In the genomic region with DNA sequence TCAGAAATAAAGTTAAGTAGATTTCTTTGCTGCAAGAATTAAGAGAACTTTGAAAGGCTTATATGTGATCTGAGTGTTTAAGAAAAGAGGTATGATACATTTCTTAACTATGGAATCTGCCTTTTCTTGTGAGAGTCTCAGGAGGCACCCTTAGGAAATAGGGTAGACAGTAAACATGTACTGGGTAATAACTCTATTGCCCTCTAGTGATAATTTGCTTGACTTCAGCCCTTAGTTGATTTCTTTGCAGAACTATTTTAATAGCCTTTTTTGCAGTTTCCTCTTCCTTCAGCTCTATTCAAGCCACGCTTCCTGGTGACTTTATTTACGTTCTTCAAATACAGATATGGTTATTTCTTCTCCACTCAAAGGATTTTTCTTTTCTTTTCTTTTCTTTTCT, we compare ENCODE assay signal across 9 cellular contexts. TPM values are rescaled to one million over a fixed set of nuclear protein-coding genes. Genes with fewer than 3 reads are reported as not detected.
A peak's percentile ranks its signal among the peaks of the same experiment; 100 is the strongest.
DNase-seq lines count a peak whose midpoint lies in the region; ATAC-seq and TF ChIP-seq lines count a peak whose summit lies in the region.
"Had no signal": no experiment of that assay in that cellular context is flagged by ENCODE, and none has a peak within 500 bp of the region (broad histone marks: within the 10 kb centered on the region; RNA-seq: fewer than 3 reads in every experiment).

No MANE protein-coding gene starts in this region.

- H3K9me3 ChIP-seq in naive thymus-derived CD4-positive, alpha-beta T cell (ENCODE audit: control insufficient read depth in 2 of 3, low read length in 3 of 3), result no peaks in the 10 kb centered on the region
- no peaks in the 10 kb centered on the region for H3K9me3 ChIP-seq in transverse colon

- 11 to 19% methylated on average over 2 of the region's 2 CpGs for WGBS in transverse colon (ENCODE audit: low coverage in 1 of 2), 2 donors

- peak; percentile 82 for TF ChIP-seq CTCF in chondrocyte (IDR thresholded peaks at IDR 0.05)
- peak in 2 of 5 experiments; percentile 19 to 35 for TF ChIP-seq CTCF in transverse colon (IDR thresholded peaks at IDR 0.05)

- ATAC-seq in naive thymus-derived CD4-positive, alpha-beta T cell, result peak; percentile 46
- ATAC-seq in HG02642 (IDR thresholded peaks at IDR 0.05; ENCODE audit: poor library complexity, unreplicated experiment), result no peak

- no peaks in the 10 kb centered on the region for H3K36me3 ChIP-seq in naive thymus-derived CD4-positive, alpha-beta T cell (ENCODE audit: control insufficient read depth in 2 of 3, insufficient read depth in 3 of 3, low read length in 3 of 3)
- no peaks in the 10 kb centered on the region for H3K36me3 ChIP-seq in transverse colon

- in situ Hi-C loops in transverse colon (cut with MboI; ENCODE audit: low pct_ligation_motif_present in 1 of 4, low pct_unique_long_range_greater_than_20kb in 1 of 4, low sequenced_read_pairs in 3 of 4), result no loop called here

- intact Hi-C loops in naive thymus-derived CD4-positive, alpha-beta T cell (cut with micrococcal nuclease), result loop anchor here (1.0 kb wide), 2 partner anchors 49 to 112 kb away; a partner anchor contains a TSS
- intact Hi-C loops in transverse colon (cut with DNase I; ENCODE audit: low total_unique reads), result loop anchor here (5.0 kb wide), 1 partner anchor 48 kb away; a partner anchor contains a TSS

- no peak overlapping the region for H3K27ac ChIP-seq in naive thymus-derived CD4-positive, alpha-beta T cell (ENCODE audit: low read depth, low read length)
- H3K27ac ChIP-seq in transverse colon, result no peak overlapping the region
- H3K27ac ChIP-seq: epithelial cell of prostate had no signal

- H3K27me3 Mint-ChIP-seq in chondrocyte (ENCODE audit: low read depth), result peaks cover 11% of the 10 kb centered on the region
- peaks cover 0 to 24% (median 5%) of the 10 kb centered on the region in 5 donors for H3K27me3 Mint-ChIP-seq in naive thymus-derived CD4-positive, alpha-beta T cell

- no peak overlapping the region for H3K4me3 Mint-ChIP-seq in chondrocyte (ENCODE audit: unreplicated experiment)
- H3K4me3 Mint-ChIP-seq in naive thymus-derived CD4-positive, alpha-beta T cell, result no peak overlapping the region

- DNase-seq in GM03348 (ENCODE audit: low spot score) (peak; percentile 85), NCI-H146 (lab: John Stamatoyannopoulos, UW) (peak; percentile 47), chondrocyte (ENCODE audit: low spot score) (no peak), NCI-H82 treated with DMSO at 0.1 percent for 48 hours (lab: John Stamatoyannopoulos, UW; ENCODE audit: unreplicated experiment) (no peak), transverse colon (no peak)
- DNase-seq in naive thymus-derived CD4-positive, alpha-beta T cell, result no peak
- no peak for DNase-seq in effector CD4-positive, alpha-beta T cell

- no peaks in the 10 kb centered on the region for H3K27me3 ChIP-seq in naive thymus-derived CD4-positive, alpha-beta T cell (ENCODE audit: control insufficient read depth in 2 of 2, insufficient read depth in 2 of 2, low read length in 2 of 2)
- no peaks in the 10 kb centered on the region for H3K27me3 ChIP-seq in transverse colon

- peaks cover 6% of the 10 kb centered on the region for H3K4me1 Mint-ChIP-seq in chondrocyte (ENCODE audit: low read depth)
- H3K4me1 Mint-ChIP-seq in naive thymus-derived CD4-positive, alpha-beta T cell, result peaks cover 0 to 2% (median 0%) of the 10 kb centered on the region in 7 donors

- no peak for TF ChIP-seq POLR2A in transverse colon (IDR thresholded peaks at IDR 0.05)

- H3K9me3 Mint-ChIP-seq in chondrocyte (ENCODE audit: low read depth), result peaks cover 9% of the 10 kb centered on the region
- H3K9me3 Mint-ChIP-seq in naive thymus-derived CD4-positive, alpha-beta T cell, result peaks cover 0 to 6% (median 0%) of the 10 kb centered on the region in 11 donors

- H3K4me3 ChIP-seq in naive thymus-derived CD4-positive, alpha-beta T cell (ENCODE audit: low read length), result no peak overlapping the region
- H3K4me3 ChIP-seq in transverse colon, result no peak overlapping the region

- no peaks in the 10 kb centered on the region for H3K4me1 ChIP-seq in naive thymus-derived CD4-positive, alpha-beta T cell (ENCODE audit: control insufficient read depth in 2 of 2, insufficient read depth in 2 of 2, low read length in 2 of 2)
- H3K4me1 ChIP-seq in transverse colon, result no peaks in the 10 kb centered on the region

- H3K27ac Mint-ChIP-seq in chondrocyte (ENCODE audit: unreplicated experiment), result no peak overlapping the region
- H3K27ac Mint-ChIP-seq in naive thymus-derived CD4-positive, alpha-beta T cell, result no peak overlapping the region

- POLR2A ChIA-PET in naive thymus-derived CD4-positive, alpha-beta T cell (lab: Charles Lee), result no interaction called here

- peaks cover 1% of the 10 kb centered on the region for H3K36me3 Mint-ChIP-seq in chondrocyte (ENCODE audit: low read depth)
- H3K36me3 Mint-ChIP-seq in naive thymus-derived CD4-positive, alpha-beta T cell, result no peaks in the 10 kb centered on the region

- no peak for TF ChIP-seq EP300 in transverse colon (IDR thresholded peaks at IDR 0.05; ENCODE audit: low read depth)

- CTCF ChIA-PET in naive thymus-derived CD4-positive, alpha-beta T cell (lab: Charles Lee), result interaction anchor here (0.7 to 1.6 kb wide), 2 partner anchors 48 to 678 kb away, joined by 3 to 4 read pairs; no protein-coding TSS in a partner anchor

RNA-seq across cellular contexts. Expression of a gene that starts 37.0 kb away (rescaled TPM):
- 0.27 to 0.38 TPM in 2 of 3 replicates, not detected in the other for total RNA-seq in chondrocyte
- total RNA-seq in naive thymus-derived CD4-positive, alpha-beta T cell, result 1 to 10 TPM in 1 of 5 experiments, under 1 TPM in 2, not detected in 2; 0.22 to 5.0 (median 0.69) TPM
- polyA plus RNA-seq in naive thymus-derived CD4-positive, alpha-beta T cell, result not detected
- total RNA-seq in transverse colon, result not detected

RNA-seq across cellular contexts. Expression of a gene that starts 49.1 kb away (rescaled TPM):
- 93.6 to 97.1 TPM (median 95.6 TPM) in 3 replicates for total RNA-seq in chondrocyte
- total RNA-seq in naive thymus-derived CD4-positive, alpha-beta T cell, result 10 to 100 TPM; 24.8 to 67.5 (median 26.9) TPM
- 10 to 100 TPM; 39.6 to 59.1 TPM for polyA plus RNA-seq in naive thymus-derived CD4-positive, alpha-beta T cell
- 10 to 100 TPM; 14.1 to 27.6 (median 18.2) TPM for total RNA-seq in transverse colon

Comparison
In these comparisons a context has a peak if more than half of its experiments do, and no peak if none do; other contexts are left out.
1. DNase-seq: peak in GM03348 (single experiment) and NCI-H146 (single experiment); none in chondrocyte (single experiment), naive thymus-derived CD4-positive, alpha-beta T cell (0 of 9), effector CD4-positive, alpha-beta T cell (single experiment), NCI-H82 treated with DMSO at 0.1 percent for 48 hours (single experiment) and transverse colon (single experiment).